Comparison of ENCODE assay signal across 22 cellular contexts in the genomic region with DNA sequence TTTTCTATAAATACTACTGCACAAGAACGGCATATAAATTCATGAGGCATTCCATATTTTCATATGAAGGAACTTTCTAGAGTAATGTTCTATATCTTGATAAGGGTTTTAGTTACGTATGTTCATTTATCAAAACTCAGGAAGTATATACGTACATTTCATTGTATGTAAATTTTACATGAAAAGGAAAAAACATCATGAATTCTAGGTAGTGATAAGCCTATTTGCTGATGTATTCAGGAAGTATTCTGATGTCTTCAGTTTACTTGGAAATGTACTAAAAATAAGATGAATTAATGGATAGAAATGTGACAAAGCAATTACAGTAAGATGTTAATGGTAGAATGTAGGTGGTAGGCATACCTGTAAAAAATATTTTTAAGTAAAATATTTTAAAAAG. TPM values are rescaled to one million over a fixed set of nuclear protein-coding genes. Genes with fewer than 3 reads are reported as not detected.
A peak's percentile ranks its signal among the peaks of the same experiment; 100 is the strongest.
DNase-seq lines count a peak whose midpoint lies in the region; ATAC-seq and TF ChIP-seq lines count a peak whose summit lies in the region.
"Had no signal": no experiment of that assay in that cellular context is flagged by ENCODE, and none has a peak within 500 bp of the region (broad histone marks: within the 10 kb centered on the region; RNA-seq: fewer than 3 reads in every experiment).

No MANE protein-coding gene starts in this region.

- CTCF ChIA-PET in CD4-positive, alpha-beta memory T cell (lab: Charles Lee; ENCODE audit: partially characterized antibody): interaction anchor here (1.1 kb wide), 1 partner anchor 19 kb away, joined by 5 read pairs; no protein-coding TSS in a partner anchor

- peak overlapping the region; percentile 23 for H3K4me2 ChIP-seq in SU-DHL-6 (ENCODE audit: low read depth, low read length, poor library complexity, severe bottlenecking)

- peaks cover 3% of the 10 kb centered on the region for H3K36me3 ChIP-seq in CD4-positive, alpha-beta memory T cell (ENCODE audit: insufficient read depth, low read length)
- peaks cover 17% of the 10 kb centered on the region for H3K36me3 ChIP-seq in SU-DHL-6 (ENCODE audit: low read length)

- peaks cover 18% of the 10 kb centered on the region; the same call in 1 of the 2 replicates for H3F3A ChIP-seq in SU-DHL-6 (ENCODE audit: insufficient read depth)

- 0 out of 2 replicates have a peak, but pooled peaks cover 2% of the 10 kb centered on the region for H4K20me1 ChIP-seq in SU-DHL-6 (ENCODE audit: low read depth, low read length)

- H3K4me3 Mint-ChIP-seq in activated T-cell treated with anti-CD3 and anti-CD28 coated beads, Interleukin-2, amount 50 U/mL, for 24 hours: peak overlapping the region; percentile 42
- peak overlapping the region in 4 of 8 donors; percentile 17 to 54 (median 41) for H3K4me3 Mint-ChIP-seq in CD4-positive, alpha-beta memory T cell
- peak overlapping the region; percentile 41 for H3K4me3 Mint-ChIP-seq in activated T-helper 2 cell treated with anti-CD3 and anti-CD28 coated beads, Interferon-gamma antibody, Interleukin-2, Interleukin-4, amounts not matched to agents 10 μg/mL and 5 μg/mL and 100 μg/mL, durations not matched to agents 14 hours and 24 hours and 36 hours (ENCODE audit: low read depth)
- H3K4me3 Mint-ChIP-seq: B cell; CD8-positive, alpha-beta T cell had no signal

- H3K27ac ChIP-seq in CD4-positive, alpha-beta memory T cell (ENCODE audit: low read depth, low read length): no peak overlapping the region
- H3K27ac ChIP-seq in SU-DHL-6 (ENCODE audit: low read depth, low read length): no peak overlapping the region
- H3K27ac ChIP-seq: 22Rv1, HL-60 had no signal

- no peak overlapping the region for H3K4me3 ChIP-seq in CD4-positive, alpha-beta memory T cell (ENCODE audit: low read length in 2 of 2)
- no peak overlapping the region for H3K4me3 ChIP-seq in SU-DHL-6 (ENCODE audit: insufficient read depth, low read length, poor library complexity, severe bottlenecking)
- H3K4me3 ChIP-seq: HAP-1 had no signal

- H3K27me3 ChIP-seq in CD4-positive, alpha-beta memory T cell (ENCODE audit: insufficient read depth, low read length): no peaks in the 10 kb centered on the region
- no peaks in the 10 kb centered on the region for H3K27me3 ChIP-seq in SU-DHL-6 (ENCODE audit: low read length)

- H3K79me2 ChIP-seq in SU-DHL-6 (ENCODE audit: insufficient read depth, low read length): 0 out of 2 replicates have a peak, but pooled peaks cover 6% of the 10 kb centered on the region

- no peak for TF ChIP-seq CTCF in SU-DHL-6 (IDR thresholded peaks at IDR 0.05; ENCODE audit: insufficient read depth, low read length, poor library complexity, severe bottlenecking)

- DNase-seq in activated T-cell treated with anti-CD3 and anti-CD28 coated beads, Interleukin-2, amount 50 U/mL, for 24 hours: no peak
- no peak for DNase-seq in activated T-cell treated with anti-CD3 and anti-CD28 coated beads, Interleukin-2, amount 50 U/mL, for 1 hour
- DNase-seq in CD4-positive, alpha-beta memory T cell: no peak
- no peak for DNase-seq in activated T-helper 2 cell treated with anti-CD3 and anti-CD28 coated beads, Interferon-gamma antibody, Interleukin-2, Interleukin-4, amounts not matched to agents 10 μg/mL and 5 μg/mL and 100 μg/mL, durations not matched to agents 14 hours and 24 hours and 36 hours (ENCODE audit: low spot score)
- DNase-seq in mucosa of gallbladder (ENCODE audit: low spot score) (no peak), NCI-H748 (lab: John Stamatoyannopoulos, UW; ENCODE audit: unreplicated experiment) (no peak)
- DNase-seq: CD8-positive, alpha-beta T cell; DMS79; MV-4-11; NCI-H1417; NCI-H187 treated with DMSO at 0.1 percent for 48 hours; NCI-H345; NCI-H526; OCI-M1; RPMI8226 had no signal

- H3K4me1 Mint-ChIP-seq in activated T-cell treated with anti-CD3 and anti-CD28 coated beads, Interleukin-2, amount 50 U/mL, for 24 hours (ENCODE audit: low read depth): peaks cover 46% of the 10 kb centered on the region
- peaks cover 28 to 45% (median 37%) of the 10 kb centered on the region in 4 donors for H3K4me1 Mint-ChIP-seq in CD4-positive, alpha-beta memory T cell
- H3K4me1 Mint-ChIP-seq in activated T-helper 2 cell treated with anti-CD3 and anti-CD28 coated beads, Interferon-gamma antibody, Interleukin-2, Interleukin-4, amounts not matched to agents 10 μg/mL and 5 μg/mL and 100 μg/mL, durations not matched to agents 14 hours and 24 hours and 36 hours (ENCODE audit: low read depth): peaks cover 34% of the 10 kb centered on the region

- H3K9me3 ChIP-seq in CD4-positive, alpha-beta memory T cell (ENCODE audit: control insufficient read depth in 1 of 2, low read length in 2 of 2): no peaks in the 10 kb centered on the region
- no peaks in the 10 kb centered on the region for H3K9me3 ChIP-seq in SU-DHL-6 (ENCODE audit: insufficient read depth, low read length)
- H3K9me3 ChIP-seq: HAP-1 had no signal

- no peaks in the 10 kb centered on the region for H3K27me3 Mint-ChIP-seq in activated T-cell treated with anti-CD3 and anti-CD28 coated beads, Interleukin-2, amount 50 U/mL, for 24 hours
- no peaks in the 10 kb centered on the region for H3K27me3 Mint-ChIP-seq in CD4-positive, alpha-beta memory T cell
- H3K27me3 Mint-ChIP-seq in activated T-helper 2 cell treated with anti-CD3 and anti-CD28 coated beads, Interferon-gamma antibody, Interleukin-2, Interleukin-4, amounts not matched to agents 10 μg/mL and 5 μg/mL and 100 μg/mL, durations not matched to agents 14 hours and 24 hours and 36 hours (ENCODE audit: low read depth): no peaks in the 10 kb centered on the region
- H3K27me3 Mint-ChIP-seq: B cell, IgD-negative memory B cell had no signal

- POLR2A ChIA-PET in CD4-positive, alpha-beta memory T cell (lab: Charles Lee; ENCODE audit: partially characterized antibody): no interaction called here

- no peak overlapping the region for H3K9ac ChIP-seq in SU-DHL-6 (ENCODE audit: low read length)

- no peaks in the 10 kb centered on the region for H3K9me3 Mint-ChIP-seq in activated T-cell treated with anti-CD3 and anti-CD28 coated beads, Interleukin-2, amount 50 U/mL, for 24 hours
- H3K9me3 Mint-ChIP-seq in CD4-positive, alpha-beta memory T cell: no peaks in the 10 kb centered on the region
- no peaks in the 10 kb centered on the region for H3K9me3 Mint-ChIP-seq in activated T-helper 2 cell treated with anti-CD3 and anti-CD28 coated beads, Interferon-gamma antibody, Interleukin-2, Interleukin-4, amounts not matched to agents 10 μg/mL and 5 μg/mL and 100 μg/mL, durations not matched to agents 14 hours and 24 hours and 36 hours
- H3K9me3 Mint-ChIP-seq: CD8-positive, alpha-beta T cell; IgD-negative memory B cell had no signal

- peak overlapping the region; percentile 37 for H3K27ac Mint-ChIP-seq in activated T-cell treated with anti-CD3 and anti-CD28 coated beads, Interleukin-2, amount 50 U/mL, for 24 hours
- H3K27ac Mint-ChIP-seq in CD4-positive, alpha-beta memory T cell: peak overlapping the region in 4 of 7 donors; percentile 15 to 74 (median 44)
- no peak overlapping the region for H3K27ac Mint-ChIP-seq in activated T-helper 2 cell treated with anti-CD3 and anti-CD28 coated beads, Interferon-gamma antibody, Interleukin-2, Interleukin-4, amounts not matched to agents 10 μg/mL and 5 μg/mL and 100 μg/mL, durations not matched to agents 14 hours and 24 hours and 36 hours
- H3K27ac Mint-ChIP-seq: B cell; CD8-positive, alpha-beta T cell had no signal

- peaks cover 75% of the 10 kb centered on the region for H3K36me3 Mint-ChIP-seq in activated T-cell treated with anti-CD3 and anti-CD28 coated beads, Interleukin-2, amount 50 U/mL, for 24 hours (ENCODE audit: low read depth)
- H3K36me3 Mint-ChIP-seq in CD4-positive, alpha-beta memory T cell: peaks cover 3 to 22% of the 10 kb centered on the region in 2 donors
- H3K36me3 Mint-ChIP-seq in activated T-helper 2 cell treated with anti-CD3 and anti-CD28 coated beads, Interferon-gamma antibody, Interleukin-2, Interleukin-4, amounts not matched to agents 10 μg/mL and 5 μg/mL and 100 μg/mL, durations not matched to agents 14 hours and 24 hours and 36 hours (ENCODE audit: low read depth): peaks cover 56% of the 10 kb centered on the region
- H3K36me3 Mint-ChIP-seq: IgD-negative memory B cell had no signal

- peaks cover 47% of the 10 kb centered on the region for H3K4me1 ChIP-seq in CD4-positive, alpha-beta memory T cell (ENCODE audit: insufficient read depth, low read length)

- intact Hi-C loops in CD4-positive, alpha-beta memory T cell (cut with micrococcal nuclease): no loop called here
- intact Hi-C loops in activated T-helper 2 cell treated with anti-CD3 and anti-CD28 coated beads, Interferon-gamma antibody, Interleukin-2, Interleukin-4, amounts not matched to agents 10 μg/mL and 5 μg/mL and 100 μg/mL, durations not matched to agents 14 hours and 24 hours and 36 hours (cut with micrococcal nuclease): no loop called here

- H2AFZ ChIP-seq in SU-DHL-6 (ENCODE audit: low read depth, low read length, severe bottlenecking): no peak overlapping the region

- no peaks in the 10 kb centered on the region for H3K9me2 ChIP-seq in SU-DHL-6 (replicated peaks; ENCODE audit: insufficient read depth, low read length)

- ATAC-seq in HG03457 (IDR thresholded peaks at IDR 0.05; ENCODE audit: unreplicated experiment): no peak
- ATAC-seq: CD8-positive, alpha-beta T cell had no signal

RNA-seq across cellular contexts. Expression of gene DGKE, which starts 4.7 kb away (rescaled TPM):
- 10 to 100 TPM; 36.7 to 37.7 TPM for total RNA-seq in CD4-positive, alpha-beta memory T cell
- 1 to 10 TPM; 4.3 to 7.2 TPM for polyA plus RNA-seq in CD4-positive, alpha-beta memory T cell
- 26.5 and 28.9 TPM in 2 replicates for total RNA-seq in activated T-helper 2 cell treated with anti-CD3 and anti-CD28 coated beads, Interferon-gamma antibody, Interleukin-2, Interleukin-4, amounts not matched to agents 10 μg/mL and 5 μg/mL and 100 μg/mL, durations not matched to agents 14 hours and 24 hours and 36 hours
- total RNA-seq in mucosa of gallbladder: 23.0 TPM

RNA-seq across cellular contexts. Expression of gene C17orf67, which starts 5.0 kb away (rescaled TPM):
- total RNA-seq in CD4-positive, alpha-beta memory T cell: 10 to 100 TPM in 1 of 2 experiments, 1 to 10 TPM in 1; 9.5 to 11.2 TPM
- 1 to 10 TPM in 1 of 2 donors, under 1 TPM in 1; 0.81 to 2.9 TPM for polyA plus RNA-seq in CD4-positive, alpha-beta memory T cell
- 3.7 and 4.2 TPM in 2 replicates for total RNA-seq in activated T-helper 2 cell treated with anti-CD3 and anti-CD28 coated beads, Interferon-gamma antibody, Interleukin-2, Interleukin-4, amounts not matched to agents 10 μg/mL and 5 μg/mL and 100 μg/mL, durations not matched to agents 14 hours and 24 hours and 36 hours
- 5.1 TPM for total RNA-seq in mucosa of gallbladder
